In the genomic region with DNA sequence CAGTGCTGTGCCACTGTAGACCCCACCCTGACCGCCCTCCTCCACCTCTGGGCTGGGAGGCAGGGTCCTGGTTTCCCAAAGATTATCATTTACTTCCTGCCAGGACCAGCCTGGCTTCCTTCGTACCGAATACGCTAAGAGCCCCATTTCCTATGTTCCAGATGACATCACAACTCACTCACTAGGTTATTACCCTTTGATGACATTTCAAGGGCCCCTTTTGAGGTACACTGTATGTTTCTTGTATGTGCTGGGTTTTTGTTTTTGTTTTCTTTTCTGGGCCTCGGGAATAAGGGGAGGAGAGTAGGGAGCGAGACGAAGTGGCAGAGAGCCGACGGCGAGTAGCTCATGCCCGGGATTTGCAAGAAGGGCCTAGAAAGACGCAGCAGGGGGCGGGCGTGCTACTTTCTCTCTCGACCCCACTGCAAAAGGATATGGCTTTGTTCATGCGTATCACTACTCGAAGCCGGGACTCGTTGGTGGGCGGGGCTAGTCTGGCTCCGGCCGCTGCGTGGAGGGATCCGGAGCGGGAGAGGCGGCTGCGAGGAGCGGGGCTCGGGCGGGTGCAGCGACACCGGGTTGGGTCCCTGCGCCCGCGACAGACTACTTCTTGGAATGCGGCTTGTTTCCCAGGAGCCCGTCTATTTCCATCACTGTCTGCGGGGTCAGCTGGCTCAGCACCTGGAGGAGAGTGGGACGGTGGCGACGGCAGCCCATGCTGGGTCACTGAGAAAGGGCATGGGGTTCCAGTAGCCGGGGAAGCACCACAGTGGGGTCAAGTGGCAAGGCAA, we compare ENCODE assay signal across 8 cellular contexts. TPM values are rescaled to one million over a fixed set of nuclear protein-coding genes. Genes with fewer than 3 reads are reported as not detected.
DNase-seq lines count a peak whose midpoint lies in the region; ATAC-seq, FAIRE-seq and TF ChIP-seq lines count a peak whose summit lies in the region.

No MANE protein-coding gene starts in this region.

- H3K79me2 ChIP-seq in keratinocyte (ENCODE audit: control insufficient read depth, insufficient read depth, low read length) = no peaks in the 10 kb centered on the region

- TF ChIP-seq CTCF in keratinocyte (optimal IDR thresholded peaks at IDR 0.05 in 1 of 3, IDR thresholded peaks at IDR 0.05 in 1 of 3, conservative IDR thresholded peaks at IDR 0.05 in 1 of 3; ENCODE audit: extremely low read depth in 1 of 3, insufficient read depth in 2 of 3, low read length in 3 of 3) = no peak

- peak; percentile 76 for ATAC-seq in central memory CD8-positive, alpha-beta T cell (replicated peaks; ENCODE audit: extremely low read depth, poor library complexity, severe bottlenecking)
- no peak for ATAC-seq in HG03565 (IDR thresholded peaks at IDR 0.05; ENCODE audit: unreplicated experiment)

- H3K27me3 ChIP-seq in keratinocyte (ENCODE audit: control insufficient read depth, extremely low read depth, insufficient read depth, low read length) (no peaks in the 10 kb centered on the region), SJCRH30 (no peaks in the 10 kb centered on the region)

- peak overlapping the region; percentile 89 for H2AFZ ChIP-seq in keratinocyte (ENCODE audit: control insufficient read depth, low read length)

- DNase-seq in activated CD4-positive, alpha-beta T cell treated with anti-CD3 and anti-CD28 coated beads for 1 hour = peak; percentile 76
- peak; percentile 59 to 66 for DNase-seq in central memory CD8-positive, alpha-beta T cell (ENCODE audit: low spot score in 2 of 2)
- no peak for DNase-seq in keratinocyte (ENCODE audit: low read depth, low spot score)
- peak; percentile 62 to 77 for DNase-seq in stimulated activated CD4-positive, alpha-beta T cell treated with anti-CD3 and anti-CD28 coated beads, Interleukin-12 subunit alpha, Interleukin-12 subunit beta, amount 100 ng/mL, for 24 hours (ENCODE audit: low read depth in 2 of 2)
- no peak for DNase-seq in SJCRH30
- no peak for DNase-seq in NCI-H345 treated with DMSO at 0.1 percent for 48 hours (lab: John Stamatoyannopoulos, UW; ENCODE audit: unreplicated experiment)

- peak overlapping the region; percentile 34 for H3K27ac ChIP-seq in keratinocyte (ENCODE audit: control insufficient read depth, insufficient read depth, low read length)
- no peak overlapping the region for H3K27ac ChIP-seq in SJCRH30

- dilution Hi-C loops in keratinocyte (cut with MboI; ENCODE audit: extremely low pct_ligation_motif_present, low sequenced_read_pairs) = no loop called here

- H3K27ac Mint-ChIP-seq in central memory CD8-positive, alpha-beta T cell (ENCODE audit: low read depth) = peak overlapping the region; percentile 90

- no peaks in the 10 kb centered on the region for H3K9me1 ChIP-seq in keratinocyte (ENCODE audit: control insufficient read depth, extremely low read depth, insufficient read depth, low read length)

- no peaks in the 10 kb centered on the region for H3K9me3 Mint-ChIP-seq in central memory CD8-positive, alpha-beta T cell

- no peaks in the 10 kb centered on the region for H3K27me3 Mint-ChIP-seq in central memory CD8-positive, alpha-beta T cell

- no peaks in the 10 kb centered on the region for H3K36me3 Mint-ChIP-seq in central memory CD8-positive, alpha-beta T cell (ENCODE audit: insufficient read depth)

- H3K4me3 ChIP-seq in keratinocyte (ENCODE audit: control insufficient read depth in 2 of 3, extremely low read depth in 1 of 3, insufficient read depth in 2 of 3, low read depth in 1 of 3, low read length in 3 of 3) (peak overlapping the region in 2 of 3 experiments; percentile 51 to 71), SJCRH30 (no peak overlapping the region)

- no peaks in the 10 kb centered on the region for H4K20me1 ChIP-seq in keratinocyte (ENCODE audit: control insufficient read depth, extremely low read depth, insufficient read depth, low read length)

- peak overlapping the region; percentile 83 for H3K4me3 Mint-ChIP-seq in central memory CD8-positive, alpha-beta T cell

- H3K36me3 ChIP-seq in keratinocyte (ENCODE audit: control insufficient read depth in 2 of 2, extremely low read depth in 1 of 2, insufficient read depth in 2 of 2, low read length in 2 of 2) (no peaks in the 10 kb centered on the region), SJCRH30 (no peaks in the 10 kb centered on the region)

- TF ChIP-seq POLR2A in GM19099 (IDR thresholded peaks at IDR 0.05; ENCODE audit: extremely low read depth, insufficient read length, low read depth) = peak; percentile 58

- FAIRE-seq in keratinocyte (lab: Jason Lieb, UNC) = peak; percentile 41

- H3K4me1 ChIP-seq in keratinocyte (ENCODE audit: control insufficient read depth, extremely low read depth, insufficient read depth, low read length) (peaks cover 9% of the 10 kb centered on the region), SJCRH30 (no peaks in the 10 kb centered on the region)

- H3K4me2 ChIP-seq in keratinocyte (ENCODE audit: control insufficient read depth, extremely low read depth, insufficient read depth, low read depth, low read length) = peak overlapping the region; percentile 84

- H3K9ac ChIP-seq in keratinocyte (ENCODE audit: control insufficient read depth, extremely low read depth, insufficient read depth, low read length) = peak overlapping the region; percentile 63

- no peaks in the 10 kb centered on the region for H3K9me3 ChIP-seq in keratinocyte (ENCODE audit: control insufficient read depth, low read depth, low read length)
- no peaks in the 10 kb centered on the region for H3K9me3 ChIP-seq in SJCRH30 (replicated peaks)

- H3K4me1 Mint-ChIP-seq in central memory CD8-positive, alpha-beta T cell = peaks cover 13% of the 10 kb centered on the region

RNA-seq across cellular contexts. Expression of a gene that starts 6.6 kb away (rescaled TPM):
- 3.4 to 5.7 TPM (median 3.6 TPM) in 3 replicates for polyA plus RNA-seq in keratinocyte
- 4.3 TPM for polyA plus RNA-seq in keratinocyte (2011; ENCODE audit: low read depth)
- polyA plus RNA-seq in keratinocyte (2011; cell fraction: cytosol; rRNA removed) = 3.4 TPM in 2 replicates
- 6.7 and 7.2 TPM in 2 replicates for polyA plus RNA-seq in keratinocyte (2011; cell fraction: nucleus; rRNA removed)
- 1.6 and 15.6 TPM in 2 replicates for polyA plus RNA-seq in keratinocyte (2012; ENCODE audit: low replicate concordance)
- polyA minus RNA-seq in keratinocyte = 1.3 to 2.1 TPM in 2 of 3 replicates, not detected in the other
- 2.5 TPM for polyA minus RNA-seq in keratinocyte (2011; cell fraction: cytosol; rRNA and poly(A)+ RNA removed)
- polyA minus RNA-seq in keratinocyte (2011; cell fraction: nucleus; rRNA and poly(A)+ RNA removed) = 1.5 and 2.9 TPM in 2 replicates
- 6.6 and 7.1 TPM in 2 replicates for total RNA-seq in SJCRH30 (2014; rRNA removed; shearing (Covaris generic))

RNA-seq across cellular contexts. Expression of a gene that starts 7.0 kb away (rescaled TPM):
- 2.0 to 2.5 TPM (median 2.2 TPM) in 3 replicates for polyA plus RNA-seq in keratinocyte
- 1.1 TPM for polyA plus RNA-seq in keratinocyte (2011; ENCODE audit: low read depth)
- 0.13 and 0.27 TPM in 2 replicates for polyA plus RNA-seq in keratinocyte (2011; cell fraction: cytosol; rRNA removed)
- polyA plus RNA-seq in keratinocyte (2011; cell fraction: nucleus; rRNA removed) = 17.3 and 18.3 TPM in 2 replicates
- 1.2 and 1.3 TPM in 2 replicates for polyA plus RNA-seq in keratinocyte (2012; ENCODE audit: low replicate concordance)
- 0.66 to 1.9 TPM (median 0.99 TPM) in 3 replicates for polyA minus RNA-seq in keratinocyte
- not detected for polyA minus RNA-seq in keratinocyte (2011; cell fraction: cytosol; rRNA and poly(A)+ RNA removed)
- polyA minus RNA-seq in keratinocyte (2011; cell fraction: nucleus; rRNA and poly(A)+ RNA removed) = 2.2 and 2.8 TPM in 2 replicates
- total RNA-seq in SJCRH30 (2014; rRNA removed; shearing (Covaris generic)) = 0.61 and 0.73 TPM in 2 replicates

RNA-seq across cellular contexts. Expression of a gene that starts 9.1 kb away (rescaled TPM):
- 108 to 396 TPM (median 128 TPM) in 3 replicates for polyA plus RNA-seq in keratinocyte
- polyA plus RNA-seq in keratinocyte (2011; ENCODE audit: low read depth) = 38.3 TPM
- polyA plus RNA-seq in keratinocyte (2011; cell fraction: cytosol; rRNA removed) = 329 and 422 TPM in 2 replicates
- polyA plus RNA-seq in keratinocyte (2011; cell fraction: nucleus; rRNA removed) = 115 and 122 TPM in 2 replicates
- 190 and 276 TPM in 2 replicates for polyA plus RNA-seq in keratinocyte (2012; ENCODE audit: low replicate concordance)
- polyA minus RNA-seq in keratinocyte = 161 to 257 TPM (median 217 TPM) in 3 replicates
- 191 TPM for polyA minus RNA-seq in keratinocyte (2011; cell fraction: cytosol; rRNA and poly(A)+ RNA removed)
- polyA minus RNA-seq in keratinocyte (2011; cell fraction: nucleus; rRNA and poly(A)+ RNA removed) = 38.1 and 71.9 TPM in 2 replicates
- total RNA-seq in SJCRH30 (2014; rRNA removed; shearing (Covaris generic)) = 36.5 and 38.8 TPM in 2 replicates

RNA-seq across cellular contexts. Expression of a gene that starts 9.3 kb away (rescaled TPM):
- 17.4 to 20.5 TPM (median 17.4 TPM) in 3 replicates for polyA plus RNA-seq in keratinocyte
- 14.3 TPM for polyA plus RNA-seq in keratinocyte (2011; ENCODE audit: low read depth)
- polyA plus RNA-seq in keratinocyte (2011; cell fraction: cytosol; rRNA removed) = 11.0 and 12.7 TPM in 2 replicates
- polyA plus RNA-seq in keratinocyte (2011; cell fraction: nucleus; rRNA removed) = 63.2 and 66.1 TPM in 2 replicates
- 16.1 and 17.1 TPM in 2 replicates for polyA plus RNA-seq in keratinocyte (2012; ENCODE audit: low replicate concordance)
- 18.7 to 28.8 TPM (median 23.0 TPM) in 3 replicates for polyA minus RNA-seq in keratinocyte
- 12.9 TPM for polyA minus RNA-seq in keratinocyte (2011; cell fraction: cytosol; rRNA and poly(A)+ RNA removed)
- polyA minus RNA-seq in keratinocyte (2011; cell fraction: nucleus; rRNA and poly(A)+ RNA removed) = 17.4 and 17.8 TPM in 2 replicates
- 27.5 and 29.8 TPM in 2 replicates for total RNA-seq in SJCRH30 (2014; rRNA removed; shearing (Covaris generic))

RNA-seq across cellular contexts. Expression of a gene that starts 34.1 kb away (rescaled TPM):
- 27.8 to 30.1 TPM (median 28.1 TPM) in 3 replicates for polyA plus RNA-seq in keratinocyte
- polyA plus RNA-seq in keratinocyte (2011; ENCODE audit: low read depth) = 19.1 TPM
- 21.7 and 36.9 TPM in 2 replicates for polyA plus RNA-seq in keratinocyte (2011; cell fraction: cytosol; rRNA removed)
- polyA plus RNA-seq in keratinocyte (2011; cell fraction: nucleus; rRNA removed) = 110 and 113 TPM in 2 replicates
- polyA plus RNA-seq in keratinocyte (2012; ENCODE audit: low replicate concordance) = 21.0 and 81.2 TPM in 2 replicates
- polyA minus RNA-seq in keratinocyte = 51.0 to 122 TPM (median 65.2 TPM) in 3 replicates
- polyA minus RNA-seq in keratinocyte (2011; cell fraction: cytosol; rRNA and poly(A)+ RNA removed) = 83.5 TPM
- polyA minus RNA-seq in keratinocyte (2011; cell fraction: nucleus; rRNA and poly(A)+ RNA removed) = 50.3 and 60.0 TPM in 2 replicates
- 101 and 109 TPM in 2 replicates for total RNA-seq in SJCRH30 (2014; rRNA removed; shearing (Covaris generic))

Comparison
In these comparisons a context has a peak if more than half of its experiments do, and no peak if none do; other contexts are left out.
1. DNase-seq: peak in activated CD4-positive, alpha-beta T cell treated with anti-CD3 and anti-CD28 coated beads for 1 hour (single experiment), central memory CD8-positive, alpha-beta T cell (2 of 2) and stimulated activated CD4-positive, alpha-beta T cell treated with anti-CD3 and anti-CD28 coated beads, Interleukin-12 subunit alpha, Interleukin-12 subunit beta, amount 100 ng/mL, for 24 hours (2 of 2); none in keratinocyte (single experiment), SJCRH30 (0 of 2) and NCI-H345 treated with DMSO at 0.1 percent for 48 hours (single experiment).